In genomic region chr4:183772361-183772760, GRCh38 we compare ENCODE assay signal across 33 cellular contexts.
"Had no signal": no experiment of that assay in that cellular context is flagged by ENCODE, and none has a peak within 500 bp of the region (broad histone marks: within the 10 kb centered on the region; RNA-seq: fewer than 3 reads in every experiment).

No MANE protein-coding gene starts in this region.

- H3K9me3 ChIP-seq: esophagus squamous epithelium had no signal

- ATAC-seq: activated CD4-positive, CD25-positive, alpha-beta regulatory T cell treated with anti-CD3 and anti-CD28 coated beads, Interleukin-2, amount 50 U/mL, for 24 hours; activated CD8-positive, alpha-beta T cell treated with anti-CD3 and anti-CD28 coated beads for 36 hours; activated T-cell treated with anti-CD3 and anti-CD28 coated beads, Interleukin-2, amount 50 U/mL, for 4 hours; activated T-helper 17 cell treated with anti-CD3 and anti-CD28 coated beads, Interleukin-2, amount 50 U/mL, for 72 hours; effector memory CD8-positive, alpha-beta T cell; T-helper 17 cell had no signal

- H3K4me3 ChIP-seq: esophagus squamous epithelium had no signal

- H3K36me3 Mint-ChIP-seq: activated naive CD8-positive, alpha-beta T cell had no signal

- H3K4me3 Mint-ChIP-seq: activated B cell treated with CpG ODN at 0.5 μM for 24 hours; activated CD8-positive, alpha-beta T cell treated with anti-CD3 and anti-CD28 coated beads for 36 hours; activated naive CD8-positive, alpha-beta T cell; activated T-cell treated with anti-CD3 and anti-CD28 coated beads, Interleukin-2, amount 50 U/mL, for 4 hours; activated T-helper 17 cell treated with anti-CD3 and anti-CD28 coated beads, Interleukin-2, amount 50 U/mL, for 72 hours; effector memory CD8-positive, alpha-beta T cell; T-helper 17 cell; T-helper 2 cell treated with Interferon-gamma antibody and Interleukin-4, amounts not matched to agents 5 μg/mL and 100 μg/mL, for 36 hours had no signal

- H3K9me3 Mint-ChIP-seq: activated B cell treated with CpG ODN at 0.5 μM for 24 hours; activated CD8-positive, alpha-beta T cell treated with anti-CD3 and anti-CD28 coated beads for 36 hours; activated T-helper 17 cell treated with anti-CD3 and anti-CD28 coated beads, Interleukin-2, amount 50 U/mL, for 72 hours; effector memory CD8-positive, alpha-beta T cell; T-helper 2 cell treated with Interferon-gamma antibody and Interleukin-4, amounts not matched to agents 5 μg/mL and 100 μg/mL, for 36 hours had no signal

- DNase-seq: activated B cell treated with CpG ODN at 0.5 μM for 24 hours; activated CD4-positive, alpha-beta T cell treated with anti-CD3 and anti-CD28 coated beads for 48 hours; activated CD4-positive, alpha-beta T cell treated with anti-CD3 and anti-CD28 coated beads, Interleukin-2, amount 50 U/mL, for 1 hour; activated CD4-positive, alpha-beta T cell treated with anti-CD3 and anti-CD28 coated beads, Interleukin-2, amount 50 U/mL, for 48 hours; activated CD8-positive, alpha-beta memory T cell treated with anti-CD3 and anti-CD28 coated beads for 24 hours; activated CD8-positive, alpha-beta T cell treated with anti-CD3 and anti-CD28 coated beads for 36 hours; activated effector memory CD4-positive, alpha-beta T cell treated with Interleukin-2 at 50 U/mL for 16 hours; activated gamma-delta T cell treated with Interleukin-2 at 50 U/mL for 16 hours; activated naive CD4-positive, alpha-beta T cell treated with anti-CD3 and anti-CD28 coated beads, Interleukin-2, amount 50 U/mL, for 16 hours; activated naive CD4-positive, alpha-beta T cell treated with Interleukin-2 at 50 U/mL for 16 hours; activated T-cell treated with anti-CD3 and anti-CD28 coated beads, Interleukin-2, amount 50 U/mL, for 4 hours; amniotic stem cell; anterior cingulate cortex; brain microvascular endothelial cell; caudate nucleus; cortex of kidney; dermis blood vessel endothelial cell; effector CD4-positive, alpha-beta T cell; effector memory CD8-positive, alpha-beta T cell; esophagus squamous epithelium; head of caudate nucleus; T-helper 1 cell; T-helper 17 cell; T1000; WERI-Rb-1 had no signal

- H3K36me3 ChIP-seq: brain microvascular endothelial cell, esophagus squamous epithelium, WERI-Rb-1 had no signal

- H3K4me1 Mint-ChIP-seq: activated B cell treated with CpG ODN at 0.5 μM for 24 hours; activated T-helper 17 cell treated with anti-CD3 and anti-CD28 coated beads, Interleukin-2, amount 50 U/mL, for 72 hours had no signal

- H3K27me3 Mint-ChIP-seq: activated B cell treated with CpG ODN at 0.5 μM for 24 hours; activated naive CD8-positive, alpha-beta T cell had no signal

- H3K27me3 ChIP-seq: brain microvascular endothelial cell, esophagus squamous epithelium had no signal

- H3K27ac ChIP-seq: brain microvascular endothelial cell, epithelial cell of prostate, esophagus squamous epithelium, WERI-Rb-1 had no signal

- H3K27ac Mint-ChIP-seq: activated B cell treated with CpG ODN at 0.5 μM for 24 hours; activated CD8-positive, alpha-beta T cell treated with anti-CD3 and anti-CD28 coated beads for 36 hours; activated naive CD8-positive, alpha-beta T cell; activated T-helper 17 cell treated with anti-CD3 and anti-CD28 coated beads, Interleukin-2, amount 50 U/mL, for 72 hours; effector memory CD8-positive, alpha-beta T cell; T-helper 17 cell; T-helper 2 cell treated with Interferon-gamma antibody and Interleukin-4, amounts not matched to agents 5 μg/mL and 100 μg/mL, for 36 hours had no signal

- FAIRE-seq: astrocyte, colon, frontal cortex had no signal
